ENCODE assay signal across 9 cellular contexts in the genomic region with DNA sequence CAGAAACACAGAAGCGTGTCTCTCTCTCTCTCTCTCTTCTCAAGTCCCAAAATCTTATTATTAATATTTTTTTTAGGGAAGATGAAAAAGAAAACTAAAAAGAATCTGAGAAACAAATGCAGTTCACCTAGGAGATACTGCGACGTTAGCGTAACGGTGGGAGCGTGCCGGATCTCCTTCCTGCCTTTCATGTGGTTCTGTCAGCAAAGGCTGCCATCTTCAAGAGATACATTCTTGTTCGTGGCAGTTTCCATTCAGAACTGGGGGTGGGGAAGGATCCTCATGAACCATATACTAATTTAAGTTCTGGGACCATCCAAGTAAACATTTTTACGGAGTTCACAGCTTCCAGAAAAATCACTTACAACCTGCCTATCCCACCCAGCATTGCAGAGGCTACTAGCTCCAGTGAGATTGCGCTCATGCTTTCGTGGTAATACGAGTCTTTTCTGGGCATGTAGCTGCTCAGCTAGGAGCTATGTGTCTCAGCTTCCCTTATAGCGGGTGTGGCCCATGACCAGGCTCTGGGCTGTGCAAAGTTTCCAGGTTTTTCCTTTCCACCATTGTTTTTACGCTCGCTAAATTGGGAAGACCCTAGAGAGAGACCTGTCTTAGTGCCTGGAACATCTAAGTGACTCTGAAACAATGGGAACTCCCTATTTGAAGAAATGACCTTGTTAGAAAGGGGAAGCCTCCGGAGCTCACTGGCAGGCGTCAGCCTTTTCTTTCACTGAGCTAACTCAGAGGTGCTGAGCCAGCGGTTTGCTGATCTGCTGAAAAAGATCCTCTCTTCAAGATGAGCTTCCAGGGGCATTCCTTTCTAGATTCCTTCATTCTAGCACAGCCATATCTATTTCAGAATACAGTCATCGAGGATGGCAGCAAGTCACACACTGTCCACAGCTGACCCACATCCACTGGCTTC. TPM values are rescaled to one million over a fixed set of nuclear protein-coding genes. Genes with fewer than 3 reads are reported as not detected.
DNase-seq lines count a peak whose midpoint lies in the region; ATAC-seq lines count a peak whose summit lies in the region.
"Had no signal": no experiment of that assay in that cellular context is flagged by ENCODE, and none has a peak within 500 bp of the region (broad histone marks: within the 10 kb centered on the region; RNA-seq: fewer than 3 reads in every experiment).

No MANE protein-coding gene starts in this region.

- H3K4me3 Mint-ChIP-seq in immature natural killer cell: peak overlapping the region in 1 of 5 donors; percentile 15

- no peaks in the 10 kb centered on the region for H3K9me3 Mint-ChIP-seq in immature natural killer cell

- H3K4me1 Mint-ChIP-seq in immature natural killer cell: peaks cover 28 to 36% of the 10 kb centered on the region in 2 donors

- H3K36me3 Mint-ChIP-seq in immature natural killer cell: peaks cover 0 to 3% (median 0%) of the 10 kb centered on the region in 3 donors

- H3K27me3 Mint-ChIP-seq in immature natural killer cell (ENCODE audit: low read depth in 3 of 3): peaks cover 0 to 4% (median 0%) of the 10 kb centered on the region in 3 donors

- DNase-seq in MV-4-11 (lab: John Stamatoyannopoulos, UW) (peak; percentile 59), immature natural killer cell (peak in 2 of 3 donors; percentile 19 to 27), DMS53 (lab: John Stamatoyannopoulos, UW) (no peak)
- DNase-seq in activated T-cell treated with anti-CD3 and anti-CD28 coated beads, Interleukin-2, amount 50 U/mL, for 1 hour: peak; percentile 71
- peak; percentile 69 for DNase-seq in stimulated activated CD8-positive, alpha-beta memory T cell treated with anti-CD3 and anti-CD28 coated beads, Interleukin-4, amount 100 ng/mL, for 48 hours

- H3K27ac Mint-ChIP-seq in immature natural killer cell: no peak overlapping the region
- H3K27ac Mint-ChIP-seq: progenitor cell of endocrine pancreas had no signal

- ATAC-seq in GM18861 (IDR thresholded peaks at IDR 0.05; ENCODE audit: unreplicated experiment): no peak
- ATAC-seq in GM18870 (IDR thresholded peaks at IDR 0.05; ENCODE audit: unreplicated experiment): no peak
- ATAC-seq in GM21360 (IDR thresholded peaks at IDR 0.05; ENCODE audit: unreplicated experiment): no peak

RNA-seq across cellular contexts. Expression of a gene that starts 17.3 kb away (rescaled TPM):
- under 1 TPM in 2 of 3 donors, not detected in 1; 0.12 to 0.21 TPM for polyA plus RNA-seq in immature natural killer cell

RNA-seq across cellular contexts. Expression of a gene that starts 50.3 kb away (rescaled TPM):
- polyA plus RNA-seq in immature natural killer cell: 1 to 10 TPM; 2.1 to 3.9 (median 3.0) TPM
